ENCODE assay signal across 8 cellular contexts in the genomic region with DNA sequence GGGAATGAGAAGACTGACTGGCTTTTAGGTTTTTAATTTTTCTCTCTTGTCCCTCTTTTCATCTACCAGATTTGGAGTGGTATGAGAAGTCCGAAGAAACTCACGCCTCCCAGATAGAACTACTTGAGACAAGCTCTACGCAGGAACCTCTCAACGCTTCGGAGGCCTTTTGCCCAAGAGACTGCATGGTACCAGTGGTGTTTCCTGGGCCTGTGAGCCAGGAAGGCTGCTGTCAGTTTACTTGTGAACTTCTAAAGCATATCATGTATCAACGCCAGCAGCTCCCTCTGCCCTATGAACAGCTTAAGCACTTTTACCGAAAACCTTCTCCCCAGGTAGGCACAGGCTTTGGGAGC. TPM values are rescaled to one million over a fixed set of nuclear protein-coding genes. Genes with fewer than 3 reads are reported as not detected.
DNase-seq lines count a peak whose midpoint lies in the region; ATAC-seq, FAIRE-seq and TF ChIP-seq lines count a peak whose summit lies in the region.

No MANE protein-coding gene starts in this region.

- H3K4me1 ChIP-seq in body of pancreas (peaks cover 36% of the 10 kb centered on the region), HepG2 (ENCODE audit: insufficient read depth, low read length) (peaks cover 40% of the 10 kb centered on the region), upper lobe of left lung (peaks cover 28 to 46% (median 31%) of the 10 kb centered on the region in 4 donors)

- no peaks in the 10 kb centered on the region for H3K9me3 ChIP-seq in KOPT-K1 (ENCODE audit: insufficient read depth, low read length, poor library complexity, severe bottlenecking)
- H3K9me3 ChIP-seq in body of pancreas = no peaks in the 10 kb centered on the region
- no peaks in the 10 kb centered on the region for H3K9me3 ChIP-seq in HepG2 (ENCODE audit: low read length)
- no peaks in the 10 kb centered on the region for H3K9me3 ChIP-seq in upper lobe of left lung

- intact Hi-C loops in body of pancreas (cut with DNase I) (no loop called here), HepG2 (cut with micrococcal nuclease; ENCODE audit: unreplicated experiment) (no loop called here)

- no peaks in the 10 kb centered on the region for H4K20me1 ChIP-seq in HepG2 (ENCODE audit: insufficient read depth, low read length)

- TF ChIP-seq CTCF in body of pancreas (IDR thresholded peaks at IDR 0.05) (no peak), HepG2 (CRISPR knock-in tag; IDR thresholded peaks at IDR 0.05) (no peak), upper lobe of left lung (IDR thresholded peaks at IDR 0.05) (no peak)

- 4 to 14% methylated on average over 7 of the region's 7 CpGs for WGBS in body of pancreas, 2 donors
- 8% methylated on average over 7 of the region's 7 CpGs for WGBS in HepG2 (ENCODE audit: low lambda C conversion rate)
- WGBS in upper lobe of left lung, 2 donors = 15 to 25% methylated on average over 7 of the region's 7 CpGs

- ATAC-seq in GM18861 (IDR thresholded peaks at IDR 0.05; ENCODE audit: unreplicated experiment) = peak; percentile 11
- no peak for ATAC-seq in body of pancreas
- peak; percentile 38 for ATAC-seq in HepG2
- ATAC-seq in upper lobe of left lung (ENCODE audit: low FRiP score in 2 of 2) = peak in 1 of 2 donors; percentile 9
- no peak for ATAC-seq in HG03457 (IDR thresholded peaks at IDR 0.05; ENCODE audit: unreplicated experiment)

- no TSS peak for BruUV-seq in HepG2 (replicated peaks; lab: Mats Ljungman, UMichigan)

- peak overlapping the region; percentile 98 for H3K4me2 ChIP-seq in HepG2 (ENCODE audit: low read depth, low read length)

- TF ChIP-seq POLR2A in body of pancreas (IDR thresholded peaks at IDR 0.05) (no peak), HepG2 (IDR thresholded peaks at IDR 0.05; ENCODE audit: insufficient read depth in 1 of 2, low read depth in 2 of 2, low read length in 2 of 2) (no peak), upper lobe of left lung (IDR thresholded peaks at IDR 0.05) (no peak)

- H3K27me3 ChIP-seq in body of pancreas (no peaks in the 10 kb centered on the region), HepG2 (ENCODE audit: control insufficient read depth in 1 of 2, insufficient read depth in 2 of 2, low read length in 2 of 2) (no peaks in the 10 kb centered on the region; a peak in 1 of 5 replicates), upper lobe of left lung (no peaks in the 10 kb centered on the region)

- no peak overlapping the region for H2AFZ ChIP-seq in HepG2 (ENCODE audit: low read length)

- H3K79me2 ChIP-seq in HepG2 (ENCODE audit: insufficient read depth, low read length) = peaks cover 30% of the 10 kb centered on the region

- TF ChIP-seq EP300 in HepG2 (IDR thresholded peaks at IDR 0.05; ENCODE audit: low read depth in 2 of 2, low read length in 2 of 2) (no peak), HepG2 (CRISPR knock-in tag; IDR thresholded peaks at IDR 0.05; ENCODE audit: borderline replicate concordance) (no peak), upper lobe of left lung (IDR thresholded peaks at IDR 0.05) (no peak)

- no peak for FAIRE-seq in HepG2 (lab: Jason Lieb, UNC)

- DNase-seq in body of pancreas = no peak
- no peak for DNase-seq in HepG2 (ENCODE audit: low spot score)
- DNase-seq in upper lobe of left lung = peak in 1 of 2 donors; percentile 42
- DNase-seq in GM19240 (ENCODE audit: insufficient read length, low spot score) = no peak
- DNase-seq in G401 (ENCODE audit: low spot score) = no peak

- in situ Hi-C loops in HepG2 (cut with HindIII; ENCODE audit: extremely low pct_ligation_motif_present, low pct_unique_long_range_greater_than_20kb) = no loop called here
- in situ Hi-C loops in G401 (cut with HindIII; ENCODE audit: low sequenced_read_pairs) = no loop called here

- POLR2A ChIA-PET in HepG2 (lab: Yijun Ruan, JAX) = interaction anchor here (0.6 to 2.6 kb wide), 10 partner anchors 9 to 1693 kb away, joined by 3 to 32 read pairs (median 6); partner anchors contain the start of genes POLH, RSPH9 and XPO5

- H3K36me3 ChIP-seq in KOPT-K1 (ENCODE audit: insufficient read depth, low read length) (peaks cover 41% of the 10 kb centered on the region), body of pancreas (replicated peaks in 1 of 2; ENCODE audit: insufficient read depth in 1 of 2, low read depth in 2 of 2) (peaks cover 0 to 6% of the 10 kb centered on the region in 2 donors), HepG2 (replicated peaks in 1 of 2; ENCODE audit: control insufficient read depth in 1 of 2, insufficient read depth in 2 of 2, low read length in 2 of 2) (peaks cover 10 to 26% of the 10 kb centered on the region in 2 experiments; a peak in 4 of 5 replicates), upper lobe of left lung (peaks cover 8 to 34% (median 23%) of the 10 kb centered on the region in 4 donors)

- peak overlapping the region; percentile 91 for H3K9ac ChIP-seq in HepG2 (ENCODE audit: insufficient read depth, low read depth, low read length)

- CTCF ChIA-PET in HepG2 (lab: Yijun Ruan, JAX; ENCODE audit: low intra/inter-chr PET ratio, low total read pairs) = no interaction called here

- H3K4me3 ChIP-seq in body of pancreas (peak overlapping the region; percentile 90 to 94), HepG2 (replicated peaks in 1 of 3; ENCODE audit: insufficient read depth in 1 of 3, low read depth in 2 of 3, low read length in 3 of 3) (peak overlapping the region; percentile 83 to 98 (median 88)), upper lobe of left lung (peak overlapping the region; percentile 64 to 91 (median 64))

- TF ChIP-seq RAD21 in HepG2 (CRISPR knock-in tag; IDR thresholded peaks at IDR 0.05) = no peak

- H3K27ac ChIP-seq in KOPT-K1 (ENCODE audit: low read depth, low read length, poor library complexity, severe bottlenecking) (peak overlapping the region; percentile 95), body of pancreas (peak overlapping the region in 3 of 4 donors; percentile 73 to 83 (median 77)), HepG2 (ENCODE audit: extremely low read length, insufficient read depth, low read length) (peak overlapping the region; percentile 68), upper lobe of left lung (peak overlapping the region; percentile 84 to 92 (median 90))

RNA-seq across cellular contexts. Expression of gene MAD2L1BP, which starts 0.7 kb away (rescaled TPM):
- total RNA-seq in body of pancreas = 10 to 100 TPM; 14.8 to 17.4 TPM
- 54.2 and 69.8 TPM in 2 replicates for total RNA-seq in HepG2 (2016; rRNA removed; fragmentation: Illumina TruSeq; extraction: Trizol)
- total RNA-seq in HepG2 (2016; cell fraction: cytosol; rRNA removed; fragmentation: Illumina TruSeq; extraction: Trizol; ENCODE audit: low read depth) = 19.9 and 20.6 TPM in 2 replicates
- 51.2 and 74.6 TPM in 2 replicates for total RNA-seq in HepG2 (2016; cell fraction: insoluble cytoplasmic fraction; rRNA removed; fragmentation: Illumina TruSeq; extraction: Trizol)
- 31.1 and 31.4 TPM in 2 replicates for total RNA-seq in HepG2 (2016; cell fraction: membrane; rRNA removed; fragmentation: Illumina TruSeq; extraction: Trizol)
- total RNA-seq in HepG2 (2016; cell fraction: nucleus; rRNA removed; fragmentation: Illumina TruSeq; extraction: Trizol) = 23.1 and 28.7 TPM in 2 replicates
- 55.5 and 57.8 TPM in 2 replicates for polyA plus RNA-seq in HepG2 (2011; rRNA removed)
- polyA plus RNA-seq in HepG2 (2011; cell fraction: cytosol; rRNA removed) = 66.7 and 73.3 TPM in 2 replicates
- 28.1 and 41.3 TPM in 2 replicates for polyA plus RNA-seq in HepG2 (2011; cell fraction: nucleus; rRNA removed)
- 25.3 and 25.7 TPM in 2 replicates for polyA plus RNA-seq in HepG2 (2012)
- polyA plus RNA-seq in HepG2 (2016; cell fraction: cytosol; fragmentation: Illumina TruSeq; extraction: Trizol; ENCODE audit: low read depth) = 6.9 and 7.7 TPM in 2 replicates
- polyA plus RNA-seq in HepG2 (2016; cell fraction: insoluble cytoplasmic fraction; fragmentation: Illumina TruSeq; extraction: Trizol; ENCODE audit: low read depth) = 65.0 and 72.9 TPM in 2 replicates
- 10.2 and 12.3 TPM in 2 replicates for polyA plus RNA-seq in HepG2 (2016; cell fraction: membrane; fragmentation: Illumina TruSeq; extraction: Trizol; ENCODE audit: low read depth)
- polyA plus RNA-seq in HepG2 (2016; cell fraction: nucleus; fragmentation: Illumina TruSeq; extraction: Trizol; ENCODE audit: insufficient read depth, low read depth) = 46.3 and 54.1 TPM in 2 replicates
- polyA minus RNA-seq in HepG2 (2011; rRNA and poly(A)+ RNA removed; ENCODE audit: low replicate concordance) = 61.4 and 71.9 TPM in 2 replicates
- polyA minus RNA-seq in HepG2 (2011; cell fraction: cytosol; rRNA and poly(A)+ RNA removed) = 21.1 and 25.8 TPM in 2 replicates
- polyA minus RNA-seq in HepG2 (2011; cell fraction: nucleus; rRNA and poly(A)+ RNA removed) = 13.6 and 19.1 TPM in 2 replicates
- 10 to 100 TPM; 16.8 to 66.4 (median 24.9) TPM for total RNA-seq in upper lobe of left lung
- 59.0 and 78.9 TPM in 2 replicates for total RNA-seq in G401 (2014; rRNA removed; shearing (Covaris generic))

RNA-seq across cellular contexts. Expression of gene GTPBP2, which starts 7.2 kb away (rescaled TPM):
- total RNA-seq in body of pancreas (10 to 100 TPM; 32.9 to 55.0 TPM), HepG2 (2016; rRNA removed; fragmentation: Illumina TruSeq; extraction: Trizol) (12.6 and 26.9 TPM in 2 replicates), upper lobe of left lung (100 to 1,000 TPM in 1 of 6 donors, 10 to 100 TPM in 5; 41.3 to 128 (median 78.1) TPM)
- total RNA-seq in HepG2 (2016; cell fraction: cytosol; rRNA removed; fragmentation: Illumina TruSeq; extraction: Trizol; ENCODE audit: low read depth) = 7.3 and 7.5 TPM in 2 replicates
- 12.6 and 27.4 TPM in 2 replicates for total RNA-seq in HepG2 (2016; cell fraction: insoluble cytoplasmic fraction; rRNA removed; fragmentation: Illumina TruSeq; extraction: Trizol)
- 12.6 and 13.7 TPM in 2 replicates for total RNA-seq in HepG2 (2016; cell fraction: membrane; rRNA removed; fragmentation: Illumina TruSeq; extraction: Trizol)
- 33.1 and 38.3 TPM in 2 replicates for total RNA-seq in HepG2 (2016; cell fraction: nucleus; rRNA removed; fragmentation: Illumina TruSeq; extraction: Trizol)
- 88.2 and 125 TPM in 2 replicates for polyA plus RNA-seq in HepG2 (2011; rRNA removed)
- polyA plus RNA-seq in HepG2 (2011; cell fraction: cytosol; rRNA removed) = 63.6 and 70.6 TPM in 2 replicates
- 320 and 379 TPM in 2 replicates for polyA plus RNA-seq in HepG2 (2011; cell fraction: nucleus; rRNA removed)
- polyA plus RNA-seq in HepG2 (2012) = 47.9 and 57.6 TPM in 2 replicates
- polyA plus RNA-seq in HepG2 (2016; cell fraction: cytosol; fragmentation: Illumina TruSeq; extraction: Trizol; ENCODE audit: low read depth) = 3.6 and 4.1 TPM in 2 replicates
- 14.0 and 17.9 TPM in 2 replicates for polyA plus RNA-seq in HepG2 (2016; cell fraction: insoluble cytoplasmic fraction; fragmentation: Illumina TruSeq; extraction: Trizol; ENCODE audit: low read depth)
- polyA plus RNA-seq in HepG2 (2016; cell fraction: membrane; fragmentation: Illumina TruSeq; extraction: Trizol; ENCODE audit: low read depth) = 9.7 and 10.2 TPM in 2 replicates
- 87.7 and 90.6 TPM in 2 replicates for polyA plus RNA-seq in HepG2 (2016; cell fraction: nucleus; fragmentation: Illumina TruSeq; extraction: Trizol; ENCODE audit: insufficient read depth, low read depth)
- 115 and 123 TPM in 2 replicates for polyA minus RNA-seq in HepG2 (2011; rRNA and poly(A)+ RNA removed; ENCODE audit: low replicate concordance)
- 22.8 and 31.0 TPM in 2 replicates for polyA minus RNA-seq in HepG2 (2011; cell fraction: cytosol; rRNA and poly(A)+ RNA removed)
- 91.9 and 126 TPM in 2 replicates for polyA minus RNA-seq in HepG2 (2011; cell fraction: nucleus; rRNA and poly(A)+ RNA removed)
- 46.0 and 47.0 TPM in 2 replicates for total RNA-seq in G401 (2014; rRNA removed; shearing (Covaris generic))

RNA-seq across cellular contexts. Expression of gene RSPH9, which starts 8.5 kb away (rescaled TPM):
- total RNA-seq in body of pancreas = not detected
- total RNA-seq in HepG2 (2016; rRNA removed; fragmentation: Illumina TruSeq; extraction: Trizol) = 0.04 TPM in 1 of 2 replicates, not detected in the other
- total RNA-seq in HepG2 (2016; cell fraction: cytosol; rRNA removed; fragmentation: Illumina TruSeq; extraction: Trizol; ENCODE audit: low read depth) = not detected in 2 replicates
- not detected in 2 replicates for total RNA-seq in HepG2 (2016; cell fraction: insoluble cytoplasmic fraction; rRNA removed; fragmentation: Illumina TruSeq; extraction: Trizol)
- total RNA-seq in HepG2 (2016; cell fraction: membrane; rRNA removed; fragmentation: Illumina TruSeq; extraction: Trizol) = not detected in 2 replicates
- not detected in 2 replicates for total RNA-seq in HepG2 (2016; cell fraction: nucleus; rRNA removed; fragmentation: Illumina TruSeq; extraction: Trizol)
- not detected in 2 replicates for polyA plus RNA-seq in HepG2 (2011; rRNA removed)
- polyA plus RNA-seq in HepG2 (2011; cell fraction: cytosol; rRNA removed) = not detected in 2 replicates
- polyA plus RNA-seq in HepG2 (2011; cell fraction: nucleus; rRNA removed) = 0.10 TPM in 1 of 2 replicates, not detected in the other
- polyA plus RNA-seq in HepG2 (2012) = 0.15 and 0.40 TPM in 2 replicates
- not detected in 2 replicates for polyA plus RNA-seq in HepG2 (2016; cell fraction: cytosol; fragmentation: Illumina TruSeq; extraction: Trizol; ENCODE audit: low read depth)
- not detected in 2 replicates for polyA plus RNA-seq in HepG2 (2016; cell fraction: insoluble cytoplasmic fraction; fragmentation: Illumina TruSeq; extraction: Trizol; ENCODE audit: low read depth)
- not detected in 2 replicates for polyA plus RNA-seq in HepG2 (2016; cell fraction: membrane; fragmentation: Illumina TruSeq; extraction: Trizol; ENCODE audit: low read depth)
- polyA plus RNA-seq in HepG2 (2016; cell fraction: nucleus; fragmentation: Illumina TruSeq; extraction: Trizol; ENCODE audit: insufficient read depth, low read depth) = not detected in 2 replicates
- not detected in 2 replicates for polyA minus RNA-seq in HepG2 (2011; rRNA and poly(A)+ RNA removed; ENCODE audit: low replicate concordance)
- polyA minus RNA-seq in HepG2 (2011; cell fraction: cytosol; rRNA and poly(A)+ RNA removed) = not detected in 2 replicates
- polyA minus RNA-seq in HepG2 (2011; cell fraction: nucleus; rRNA and poly(A)+ RNA removed) = not detected in 2 replicates
- 1 to 10 TPM in 5 of 6 donors, under 1 TPM in 1; 0.20 to 4.2 (median 2.1) TPM for total RNA-seq in upper lobe of left lung
- total RNA-seq in G401 (2014; rRNA removed; shearing (Covaris generic)) = 0.92 and 1.6 TPM in 2 replicates

RNA-seq across cellular contexts. Expression of gene MRPS18A, which starts 51.3 kb away (rescaled TPM):
- total RNA-seq in body of pancreas (10 to 100 TPM; 16.9 to 36.3 TPM), HepG2 (2016; rRNA removed; fragmentation: Illumina TruSeq; extraction: Trizol) (89.1 and 100 TPM in 2 replicates), upper lobe of left lung (10 to 100 TPM; 21.0 to 45.6 (median 33.4) TPM)
- 51.0 and 53.1 TPM in 2 replicates for total RNA-seq in HepG2 (2016; cell fraction: cytosol; rRNA removed; fragmentation: Illumina TruSeq; extraction: Trizol; ENCODE audit: low read depth)
- total RNA-seq in HepG2 (2016; cell fraction: insoluble cytoplasmic fraction; rRNA removed; fragmentation: Illumina TruSeq; extraction: Trizol) = 92.0 and 115 TPM in 2 replicates
- total RNA-seq in HepG2 (2016; cell fraction: membrane; rRNA removed; fragmentation: Illumina TruSeq; extraction: Trizol) = 52.2 and 52.5 TPM in 2 replicates
- 44.5 and 50.5 TPM in 2 replicates for total RNA-seq in HepG2 (2016; cell fraction: nucleus; rRNA removed; fragmentation: Illumina TruSeq; extraction: Trizol)
- polyA plus RNA-seq in HepG2 (2011; rRNA removed) = 87.8 and 102 TPM in 2 replicates
- 108 and 150 TPM in 2 replicates for polyA plus RNA-seq in HepG2 (2011; cell fraction: cytosol; rRNA removed)
- polyA plus RNA-seq in HepG2 (2011; cell fraction: nucleus; rRNA removed) = 43.7 and 43.9 TPM in 2 replicates
- 56.6 and 66.1 TPM in 2 replicates for polyA plus RNA-seq in HepG2 (2012)
- polyA plus RNA-seq in HepG2 (2016; cell fraction: cytosol; fragmentation: Illumina TruSeq; extraction: Trizol; ENCODE audit: low read depth) = 59.0 and 63.6 TPM in 2 replicates
- 121 and 138 TPM in 2 replicates for polyA plus RNA-seq in HepG2 (2016; cell fraction: insoluble cytoplasmic fraction; fragmentation: Illumina TruSeq; extraction: Trizol; ENCODE audit: low read depth)
- 49.5 and 50.7 TPM in 2 replicates for polyA plus RNA-seq in HepG2 (2016; cell fraction: membrane; fragmentation: Illumina TruSeq; extraction: Trizol; ENCODE audit: low read depth)
- 49.3 and 56.1 TPM in 2 replicates for polyA plus RNA-seq in HepG2 (2016; cell fraction: nucleus; fragmentation: Illumina TruSeq; extraction: Trizol; ENCODE audit: insufficient read depth, low read depth)
- 146 and 147 TPM in 2 replicates for polyA minus RNA-seq in HepG2 (2011; rRNA and poly(A)+ RNA removed; ENCODE audit: low replicate concordance)
- 32.4 and 35.6 TPM in 2 replicates for polyA minus RNA-seq in HepG2 (2011; cell fraction: cytosol; rRNA and poly(A)+ RNA removed)
- polyA minus RNA-seq in HepG2 (2011; cell fraction: nucleus; rRNA and poly(A)+ RNA removed) = 65.1 and 66.4 TPM in 2 replicates
- total RNA-seq in G401 (2014; rRNA removed; shearing (Covaris generic)) = 70.5 and 89.4 TPM in 2 replicates

Comparison
In these comparisons a context has a peak if more than half of its experiments do, and no peak if none do; other contexts are left out.
1. ATAC-seq: peak in GM18861 (single experiment) and HepG2 (single experiment); none in body of pancreas (single experiment) and HG03457 (single experiment).
2. Peak in every context shown above with its lines, with median percentiles within 50 percentile points of each other: H3K27ac ChIP-seq and H3K4me3 ChIP-seq.